In the genomic region with DNA sequence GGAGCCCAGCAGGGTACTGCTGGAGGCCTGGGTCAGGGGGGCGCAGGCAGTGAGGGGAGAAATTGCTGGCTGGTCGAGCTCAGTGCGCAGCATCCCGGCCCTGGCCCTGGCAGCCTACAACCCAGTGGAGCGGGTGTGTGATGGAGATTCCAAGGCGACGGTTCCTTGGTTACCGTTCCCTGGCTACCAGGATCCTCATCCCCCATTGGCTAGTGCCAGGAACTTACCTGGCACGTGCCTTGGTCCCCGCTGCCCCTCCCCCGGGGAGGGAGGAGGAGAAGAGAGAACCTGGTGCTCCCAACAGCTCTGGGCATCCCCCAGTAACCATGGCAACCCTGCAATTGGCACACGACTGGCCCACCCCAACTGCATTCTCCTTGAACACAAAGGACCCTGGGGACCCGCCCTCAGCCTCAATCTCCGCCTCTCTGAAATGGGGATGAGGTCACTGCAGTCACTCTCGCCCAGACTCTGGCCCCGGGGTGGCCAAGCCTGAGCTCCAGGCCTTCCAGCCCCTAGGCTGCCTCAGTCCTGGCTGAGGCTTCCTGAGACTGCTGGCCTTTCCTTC, we compare ENCODE assay signal across 14 cellular contexts. TPM values are rescaled to one million over a fixed set of nuclear protein-coding genes. Genes with fewer than 3 reads are reported as not detected.
DNase-seq lines count a peak whose midpoint lies in the region; ATAC-seq, FAIRE-seq and TF ChIP-seq lines count a peak whose summit lies in the region.
"Had no signal": no experiment of that assay in that cellular context is flagged by ENCODE, and none has a peak within 500 bp of the region (broad histone marks: within the 10 kb centered on the region; RNA-seq: fewer than 3 reads in every experiment).

No MANE protein-coding gene starts in this region.

- no peak for FAIRE-seq in HepG2 (lab: Jason Lieb, UNC)
- FAIRE-seq: GM12892, small intestine had no signal

- intact Hi-C loops in HepG2 (cut with micrococcal nuclease; ENCODE audit: unreplicated experiment) (no loop called here), aorta (cut with DNase I) (no loop called here)

- no peak for TF ChIP-seq RAD21 in HepG2 (CRISPR knock-in tag; IDR thresholded peaks at IDR 0.05)

- H3K79me2 ChIP-seq in HepG2 (ENCODE audit: insufficient read depth, low read length): peaks cover 3% of the 10 kb centered on the region

- H4K20me1 ChIP-seq in HepG2 (ENCODE audit: insufficient read depth, low read length): peaks cover 9% of the 10 kb centered on the region; the same call in 1 of the 2 replicates

- no peaks in the 10 kb centered on the region for H3K27me3 ChIP-seq in HepG2 (ENCODE audit: control insufficient read depth in 1 of 2, insufficient read depth in 2 of 2, low read length in 2 of 2)
- H3K27me3 ChIP-seq in aorta (ENCODE audit: control insufficient read depth in 1 of 2, insufficient read depth in 2 of 2, low read length in 1 of 2): no peaks in the 10 kb centered on the region
- H3K27me3 ChIP-seq: thyroid gland had no signal

- no TSS peak for BruUV-seq in HepG2 (replicated peaks; lab: Mats Ljungman, UMichigan)

- H3K9me3 Mint-ChIP-seq in activated naive CD8-positive, alpha-beta T cell treated with anti-CD3 and anti-CD28 coated beads for 36 hours: peaks cover 2% of the 10 kb centered on the region
- no peaks in the 10 kb centered on the region for H3K9me3 Mint-ChIP-seq in activated naive CD8-positive, alpha-beta T cell treated with anti-CD3 and anti-CD28 coated beads, Interleukin-2, amount 50 U/mL, for 24 hours

- TF ChIP-seq CTCF in HepG2 (CRISPR knock-in tag; IDR thresholded peaks at IDR 0.05): no peak

- H3K9ac ChIP-seq in HepG2 (ENCODE audit: insufficient read depth, low read depth, low read length): no peak overlapping the region

- no peaks in the 10 kb centered on the region for H3K9me3 ChIP-seq in HepG2 (ENCODE audit: low read length)
- H3K9me3 ChIP-seq in aorta (ENCODE audit: control insufficient read depth, low read length): no peaks in the 10 kb centered on the region
- H3K9me3 ChIP-seq: left lung, thyroid gland had no signal

- peaks cover 25% of the 10 kb centered on the region for H3K4me1 Mint-ChIP-seq in activated naive CD8-positive, alpha-beta T cell treated with anti-CD3 and anti-CD28 coated beads for 36 hours
- peaks cover 26% of the 10 kb centered on the region for H3K4me1 Mint-ChIP-seq in activated naive CD8-positive, alpha-beta T cell treated with anti-CD3 and anti-CD28 coated beads, Interleukin-2, amount 50 U/mL, for 24 hours

- H3K27ac ChIP-seq in HepG2 (ENCODE audit: extremely low read length, insufficient read depth, low read length) (no peak overlapping the region), aorta (ENCODE audit: low read depth in 1 of 2, low read length in 2 of 2) (peak overlapping the region in 1 of 2 donors; percentile 9)
- H3K27ac ChIP-seq: left lung had no signal

- ATAC-seq in activated naive CD8-positive, alpha-beta T cell treated with anti-CD3 and anti-CD28 coated beads, Interleukin-2, amount 50 U/mL, for 24 hours: no peak
- ATAC-seq in HepG2: no peak
- ATAC-seq in aorta (ENCODE audit: low FRiP score): peak; percentile 55
- ATAC-seq: left lung had no signal

- CTCF ChIA-PET in HepG2 (lab: Yijun Ruan, JAX; ENCODE audit: low intra/inter-chr PET ratio, low total read pairs): no interaction called here

- no peak overlapping the region for H3K27ac Mint-ChIP-seq in activated naive CD8-positive, alpha-beta T cell treated with anti-CD3 and anti-CD28 coated beads for 36 hours
- no peak overlapping the region for H3K27ac Mint-ChIP-seq in activated naive CD8-positive, alpha-beta T cell treated with anti-CD3 and anti-CD28 coated beads, Interleukin-2, amount 50 U/mL, for 24 hours

- no peak overlapping the region for H2AFZ ChIP-seq in HepG2 (ENCODE audit: low read length)

- peaks cover 41% of the 10 kb centered on the region for H3K36me3 Mint-ChIP-seq in activated naive CD8-positive, alpha-beta T cell treated with anti-CD3 and anti-CD28 coated beads for 36 hours
- peaks cover 27% of the 10 kb centered on the region for H3K36me3 Mint-ChIP-seq in activated naive CD8-positive, alpha-beta T cell treated with anti-CD3 and anti-CD28 coated beads, Interleukin-2, amount 50 U/mL, for 24 hours (ENCODE audit: low read depth)

- H3K36me3 ChIP-seq in HepG2 (replicated peaks in 1 of 2; ENCODE audit: control insufficient read depth in 1 of 2, insufficient read depth in 2 of 2, low read length in 2 of 2): peaks cover 3 to 16% of the 10 kb centered on the region in 2 experiments; a peak in 3 of 5 replicates
- H3K36me3 ChIP-seq in aorta (ENCODE audit: control insufficient read depth in 1 of 2, insufficient read depth in 2 of 2, low read length in 1 of 2): peaks cover 0 to 4% of the 10 kb centered on the region in 2 donors

- H3K4me1 ChIP-seq in HepG2 (ENCODE audit: insufficient read depth, low read length): peaks cover 21% of the 10 kb centered on the region
- no peaks in the 10 kb centered on the region for H3K4me1 ChIP-seq in aorta (ENCODE audit: control insufficient read depth in 1 of 2, insufficient read depth in 2 of 2, low read length in 2 of 2)

- DNase-seq in activated naive CD8-positive, alpha-beta T cell treated with anti-CD3 and anti-CD28 coated beads for 36 hours: no peak
- no peak for DNase-seq in activated naive CD8-positive, alpha-beta T cell treated with anti-CD3 and anti-CD28 coated beads, Interleukin-2, amount 50 U/mL, for 24 hours
- peak; percentile 41 to 68 for DNase-seq in cerebellar nuclear complex (lab: John Stamatoyannopoulos, UW)
- DNase-seq in HepG2 (ENCODE audit: low spot score): no peak
- DNase-seq in aorta: peak in 1 of 2 donors; percentile 83
- no peak for DNase-seq in stimulated activated CD4-positive, alpha-beta T cell treated with anti-CD3 and anti-CD28 coated beads, Interleukin-4, amount 100 ng/mL, for 24 hours
- no peak for DNase-seq in NCI-H2107 treated with DMSO at 0.1 percent for 48 hours (lab: John Stamatoyannopoulos, UW; ENCODE audit: unreplicated experiment)
- DNase-seq in 8988T: no peak
- DNase-seq: activated T-cell treated with anti-CD3 and anti-CD28 coated beads, Interleukin-2, amount 50 U/mL, for 48 hours; NCI-H446 treated with DMSO at 0.1 percent for 48 hours; small intestine; thyroid gland had no signal

- TF ChIP-seq POLR2A in HepG2 (IDR thresholded peaks at IDR 0.05; ENCODE audit: insufficient read depth in 1 of 2, low read depth in 2 of 2, low read length in 2 of 2): no peak

- TF ChIP-seq EP300 in HepG2 (IDR thresholded peaks at IDR 0.05; ENCODE audit: low read depth in 2 of 2, low read length in 2 of 2) (no peak), HepG2 (CRISPR knock-in tag; IDR thresholded peaks at IDR 0.05; ENCODE audit: borderline replicate concordance) (no peak)

- peak overlapping the region; percentile 18 for H3K4me3 Mint-ChIP-seq in activated naive CD8-positive, alpha-beta T cell treated with anti-CD3 and anti-CD28 coated beads for 36 hours
- no peak overlapping the region for H3K4me3 Mint-ChIP-seq in activated naive CD8-positive, alpha-beta T cell treated with anti-CD3 and anti-CD28 coated beads, Interleukin-2, amount 50 U/mL, for 24 hours

- WGBS in HepG2 (ENCODE audit: low lambda C conversion rate): 100% methylated on average over 1 of the region's 16 CpGs
- WGBS in aorta, 2 donors: 27 to 42% methylated on average over 16 of the region's 16 CpGs

- H3K4me2 ChIP-seq in HepG2 (ENCODE audit: low read depth, low read length): no peak overlapping the region

- in situ Hi-C loops in HepG2 (cut with HindIII; ENCODE audit: extremely low pct_ligation_motif_present, low pct_unique_long_range_greater_than_20kb): loop anchor here (25.0 kb wide), 1 partner anchor 357 kb away; no protein-coding TSS in a partner anchor

- no peaks in the 10 kb centered on the region for H3K27me3 Mint-ChIP-seq in activated naive CD8-positive, alpha-beta T cell treated with anti-CD3 and anti-CD28 coated beads for 36 hours
- H3K27me3 Mint-ChIP-seq in activated naive CD8-positive, alpha-beta T cell treated with anti-CD3 and anti-CD28 coated beads, Interleukin-2, amount 50 U/mL, for 24 hours: peaks cover 4% of the 10 kb centered on the region

- POLR2A ChIA-PET in HepG2 (lab: Yijun Ruan, JAX): no interaction called here

- no peak overlapping the region for H3K4me3 ChIP-seq in HepG2 (replicated peaks in 1 of 3; ENCODE audit: insufficient read depth in 1 of 3, low read depth in 2 of 3, low read length in 3 of 3)
- H3K4me3 ChIP-seq in aorta (ENCODE audit: low read length in 2 of 2): no peak overlapping the region
- H3K4me3 ChIP-seq: left lung, thyroid gland had no signal

RNA-seq across cellular contexts. Expression of a gene that starts 4.3 kb away (rescaled TPM):
- total RNA-seq in activated naive CD8-positive, alpha-beta T cell treated with anti-CD3 and anti-CD28 coated beads for 36 hours: 100 to 1,000 TPM; 100 to 106 TPM
- total RNA-seq in HepG2 (2016; rRNA removed; fragmentation: Illumina TruSeq; extraction: Trizol) (15.7 and 37.3 TPM in 2 replicates), aorta (100 to 1,000 TPM in 1 of 2 donors, 10 to 100 TPM in 1; 66.3 to 140 TPM)
- 6.9 and 9.3 TPM in 2 replicates for total RNA-seq in HepG2 (2016; cell fraction: cytosol; rRNA removed; fragmentation: Illumina TruSeq; extraction: Trizol; ENCODE audit: low read depth)
- total RNA-seq in HepG2 (2016; cell fraction: insoluble cytoplasmic fraction; rRNA removed; fragmentation: Illumina TruSeq; extraction: Trizol): 12.8 and 37.5 TPM in 2 replicates
- 12.9 and 15.2 TPM in 2 replicates for total RNA-seq in HepG2 (2016; cell fraction: membrane; rRNA removed; fragmentation: Illumina TruSeq; extraction: Trizol)
- total RNA-seq in HepG2 (2016; cell fraction: nucleus; rRNA removed; fragmentation: Illumina TruSeq; extraction: Trizol): 33.8 and 39.3 TPM in 2 replicates
- polyA plus RNA-seq in HepG2 (2011; rRNA removed) (27.0 and 30.9 TPM in 2 replicates), aorta (10 to 100 TPM; 23.7 to 68.9 TPM)
- polyA plus RNA-seq in HepG2 (2011; cell fraction: cytosol; rRNA removed): 14.1 and 18.1 TPM in 2 replicates
- polyA plus RNA-seq in HepG2 (2011; cell fraction: nucleus; rRNA removed): 167 and 276 TPM in 2 replicates
- polyA plus RNA-seq in HepG2 (2012): 16.5 and 21.1 TPM in 2 replicates
- 7.2 and 8.7 TPM in 2 replicates for polyA plus RNA-seq in HepG2 (2016; cell fraction: cytosol; fragmentation: Illumina TruSeq; extraction: Trizol; ENCODE audit: low read depth)
- 16.0 and 21.2 TPM in 2 replicates for polyA plus RNA-seq in HepG2 (2016; cell fraction: insoluble cytoplasmic fraction; fragmentation: Illumina TruSeq; extraction: Trizol; ENCODE audit: low read depth)
- 11.4 and 15.4 TPM in 2 replicates for polyA plus RNA-seq in HepG2 (2016; cell fraction: membrane; fragmentation: Illumina TruSeq; extraction: Trizol; ENCODE audit: low read depth)
- polyA plus RNA-seq in HepG2 (2016; cell fraction: nucleus; fragmentation: Illumina TruSeq; extraction: Trizol; ENCODE audit: insufficient read depth, low read depth): 72.9 and 77.5 TPM in 2 replicates
- 30.4 and 47.5 TPM in 2 replicates for polyA minus RNA-seq in HepG2 (2011; rRNA and poly(A)+ RNA removed; ENCODE audit: low replicate concordance)
- polyA minus RNA-seq in HepG2 (2011; cell fraction: cytosol; rRNA and poly(A)+ RNA removed): 13.2 and 16.4 TPM in 2 replicates
- polyA minus RNA-seq in HepG2 (2011; cell fraction: nucleus; rRNA and poly(A)+ RNA removed): 42.1 and 43.0 TPM in 2 replicates

RNA-seq across cellular contexts. Expression of a gene that starts 22.5 kb away (rescaled TPM):
- total RNA-seq in activated naive CD8-positive, alpha-beta T cell treated with anti-CD3 and anti-CD28 coated beads for 36 hours: 10 to 100 TPM; 21.5 to 21.8 TPM
- total RNA-seq in HepG2 (2016; rRNA removed; fragmentation: Illumina TruSeq; extraction: Trizol) (3.9 and 5.0 TPM in 2 replicates), aorta (1 to 10 TPM; 1.9 to 2.0 TPM)
- 16.0 and 17.8 TPM in 2 replicates for total RNA-seq in HepG2 (2016; cell fraction: cytosol; rRNA removed; fragmentation: Illumina TruSeq; extraction: Trizol; ENCODE audit: low read depth)
- 3.2 and 5.8 TPM in 2 replicates for total RNA-seq in HepG2 (2016; cell fraction: insoluble cytoplasmic fraction; rRNA removed; fragmentation: Illumina TruSeq; extraction: Trizol)
- total RNA-seq in HepG2 (2016; cell fraction: membrane; rRNA removed; fragmentation: Illumina TruSeq; extraction: Trizol): 13.3 and 19.1 TPM in 2 replicates
- total RNA-seq in HepG2 (2016; cell fraction: nucleus; rRNA removed; fragmentation: Illumina TruSeq; extraction: Trizol): 2.0 and 2.5 TPM in 2 replicates
- polyA plus RNA-seq in HepG2 (2011; rRNA removed) (4.8 and 6.7 TPM in 2 replicates), aorta (under 1 TPM in 1 of 2 donors, not detected in 1; 0.74 TPM)
- polyA plus RNA-seq in HepG2 (2011; cell fraction: cytosol; rRNA removed): 6.4 and 16.7 TPM in 2 replicates
- 14.7 and 21.3 TPM in 2 replicates for polyA plus RNA-seq in HepG2 (2011; cell fraction: nucleus; rRNA removed)
- 1.5 and 3.1 TPM in 2 replicates for polyA plus RNA-seq in HepG2 (2012)
- polyA plus RNA-seq in HepG2 (2016; cell fraction: cytosol; fragmentation: Illumina TruSeq; extraction: Trizol; ENCODE audit: low read depth): 20.2 and 21.6 TPM in 2 replicates
- polyA plus RNA-seq in HepG2 (2016; cell fraction: insoluble cytoplasmic fraction; fragmentation: Illumina TruSeq; extraction: Trizol; ENCODE audit: low read depth): 4.9 and 5.8 TPM in 2 replicates
- polyA plus RNA-seq in HepG2 (2016; cell fraction: membrane; fragmentation: Illumina TruSeq; extraction: Trizol; ENCODE audit: low read depth): 16.9 and 17.7 TPM in 2 replicates
- polyA plus RNA-seq in HepG2 (2016; cell fraction: nucleus; fragmentation: Illumina TruSeq; extraction: Trizol; ENCODE audit: insufficient read depth, low read depth): 5.8 and 6.9 TPM in 2 replicates
- 0.94 and 6.4 TPM in 2 replicates for polyA minus RNA-seq in HepG2 (2011; rRNA and poly(A)+ RNA removed; ENCODE audit: low replicate concordance)
- polyA minus RNA-seq in HepG2 (2011; cell fraction: cytosol; rRNA and poly(A)+ RNA removed): 3.2 and 5.0 TPM in 2 replicates
- polyA minus RNA-seq in HepG2 (2011; cell fraction: nucleus; rRNA and poly(A)+ RNA removed): 1.1 and 1.4 TPM in 2 replicates

RNA-seq across cellular contexts. Expression of a gene that starts 28.3 kb away (rescaled TPM):
- total RNA-seq in activated naive CD8-positive, alpha-beta T cell treated with anti-CD3 and anti-CD28 coated beads for 36 hours: 10 to 100 TPM; 38.5 to 41.9 TPM
- total RNA-seq in HepG2 (2016; rRNA removed; fragmentation: Illumina TruSeq; extraction: Trizol): 17.7 and 21.1 TPM in 2 replicates
- total RNA-seq in HepG2 (2016; cell fraction: cytosol; rRNA removed; fragmentation: Illumina TruSeq; extraction: Trizol; ENCODE audit: low read depth): 6.1 and 8.5 TPM in 2 replicates
- total RNA-seq in HepG2 (2016; cell fraction: insoluble cytoplasmic fraction; rRNA removed; fragmentation: Illumina TruSeq; extraction: Trizol): 14.8 and 20.5 TPM in 2 replicates
- 10.1 and 15.4 TPM in 2 replicates for total RNA-seq in HepG2 (2016; cell fraction: membrane; rRNA removed; fragmentation: Illumina TruSeq; extraction: Trizol)
- 15.8 and 17.5 TPM in 2 replicates for total RNA-seq in HepG2 (2016; cell fraction: nucleus; rRNA removed; fragmentation: Illumina TruSeq; extraction: Trizol)
- 31.3 and 38.4 TPM in 2 replicates for polyA plus RNA-seq in HepG2 (2011; rRNA removed)
- 16.0 and 26.2 TPM in 2 replicates for polyA plus RNA-seq in HepG2 (2011; cell fraction: cytosol; rRNA removed)
- 208 and 260 TPM in 2 replicates for polyA plus RNA-seq in HepG2 (2011; cell fraction: nucleus; rRNA removed)
- 13.5 and 20.9 TPM in 2 replicates for polyA plus RNA-seq in HepG2 (2012)
- 9.0 and 11.5 TPM in 2 replicates for polyA plus RNA-seq in HepG2 (2016; cell fraction: cytosol; fragmentation: Illumina TruSeq; extraction: Trizol; ENCODE audit: low read depth)
- 21.0 and 30.6 TPM in 2 replicates for polyA plus RNA-seq in HepG2 (2016; cell fraction: insoluble cytoplasmic fraction; fragmentation: Illumina TruSeq; extraction: Trizol; ENCODE audit: low read depth)
- 14.1 and 15.2 TPM in 2 replicates for polyA plus RNA-seq in HepG2 (2016; cell fraction: membrane; fragmentation: Illumina TruSeq; extraction: Trizol; ENCODE audit: low read depth)
- 62.3 and 63.3 TPM in 2 replicates for polyA plus RNA-seq in HepG2 (2016; cell fraction: nucleus; fragmentation: Illumina TruSeq; extraction: Trizol; ENCODE audit: insufficient read depth, low read depth)
- 26.3 and 38.9 TPM in 2 replicates for polyA minus RNA-seq in HepG2 (2011; rRNA and poly(A)+ RNA removed; ENCODE audit: low replicate concordance)
- polyA minus RNA-seq in HepG2 (2011; cell fraction: cytosol; rRNA and poly(A)+ RNA removed): 12.7 and 14.1 TPM in 2 replicates
- polyA minus RNA-seq in HepG2 (2011; cell fraction: nucleus; rRNA and poly(A)+ RNA removed): 49.5 and 52.4 TPM in 2 replicates
- 100 to 1,000 TPM; 510 to 729 TPM for total RNA-seq in aorta
- polyA plus RNA-seq in aorta: 1,000 to 10,000 TPM in 1 of 2 donors, 100 to 1,000 TPM in 1; 184 to 1,248 TPM

RNA-seq across cellular contexts. Expression of a gene that starts 40.5 kb away (rescaled TPM):
- total RNA-seq in activated naive CD8-positive, alpha-beta T cell treated with anti-CD3 and anti-CD28 coated beads for 36 hours: 1 to 10 TPM; 8.2 to 8.6 TPM
- total RNA-seq in HepG2 (2016; rRNA removed; fragmentation: Illumina TruSeq; extraction: Trizol): 0.48 and 1.4 TPM in 2 replicates
- total RNA-seq in HepG2 (2016; cell fraction: cytosol; rRNA removed; fragmentation: Illumina TruSeq; extraction: Trizol; ENCODE audit: low read depth): 0.44 and 0.51 TPM in 2 replicates
- 0.40 and 1.6 TPM in 2 replicates for total RNA-seq in HepG2 (2016; cell fraction: insoluble cytoplasmic fraction; rRNA removed; fragmentation: Illumina TruSeq; extraction: Trizol)
- total RNA-seq in HepG2 (2016; cell fraction: membrane; rRNA removed; fragmentation: Illumina TruSeq; extraction: Trizol): 0.43 and 0.52 TPM in 2 replicates
- total RNA-seq in HepG2 (2016; cell fraction: nucleus; rRNA removed; fragmentation: Illumina TruSeq; extraction: Trizol): 3.1 and 3.4 TPM in 2 replicates
- polyA plus RNA-seq in HepG2 (2011; rRNA removed): 1.5 and 1.7 TPM in 2 replicates
- polyA plus RNA-seq in HepG2 (2011; cell fraction: cytosol; rRNA removed): 0.45 and 0.52 TPM in 2 replicates
- polyA plus RNA-seq in HepG2 (2011; cell fraction: nucleus; rRNA removed): 11.5 and 16.7 TPM in 2 replicates
- polyA plus RNA-seq in HepG2 (2012): 0.60 and 1.5 TPM in 2 replicates
- 0.17 and 0.23 TPM in 2 replicates for polyA plus RNA-seq in HepG2 (2016; cell fraction: cytosol; fragmentation: Illumina TruSeq; extraction: Trizol; ENCODE audit: low read depth)
- polyA plus RNA-seq in HepG2 (2016; cell fraction: insoluble cytoplasmic fraction; fragmentation: Illumina TruSeq; extraction: Trizol; ENCODE audit: low read depth): 0.77 and 0.99 TPM in 2 replicates
- 0.26 and 0.50 TPM in 2 replicates for polyA plus RNA-seq in HepG2 (2016; cell fraction: membrane; fragmentation: Illumina TruSeq; extraction: Trizol; ENCODE audit: low read depth)
- polyA plus RNA-seq in HepG2 (2016; cell fraction: nucleus; fragmentation: Illumina TruSeq; extraction: Trizol; ENCODE audit: insufficient read depth, low read depth): 7.2 and 8.3 TPM in 2 replicates
- polyA minus RNA-seq in HepG2 (2011; rRNA and poly(A)+ RNA removed; ENCODE audit: low replicate concordance): 3.4 and 4.3 TPM in 2 replicates
- not detected in 2 replicates for polyA minus RNA-seq in HepG2 (2011; cell fraction: cytosol; rRNA and poly(A)+ RNA removed)
- 4.4 and 4.8 TPM in 2 replicates for polyA minus RNA-seq in HepG2 (2011; cell fraction: nucleus; rRNA and poly(A)+ RNA removed)
- total RNA-seq in aorta: 10 to 100 TPM; 15.0 to 21.6 TPM
- 1 to 10 TPM; 2.7 to 4.4 TPM for polyA plus RNA-seq in aorta

RNA-seq across cellular contexts. Expression of a gene that starts 42.7 kb away (rescaled TPM):
- total RNA-seq in activated naive CD8-positive, alpha-beta T cell treated with anti-CD3 and anti-CD28 coated beads for 36 hours: 100 to 1,000 TPM; 113 to 115 TPM
- total RNA-seq in HepG2 (2016; rRNA removed; fragmentation: Illumina TruSeq; extraction: Trizol): 16.1 and 19.9 TPM in 2 replicates
- total RNA-seq in HepG2 (2016; cell fraction: cytosol; rRNA removed; fragmentation: Illumina TruSeq; extraction: Trizol; ENCODE audit: low read depth): 21.2 and 25.1 TPM in 2 replicates
- 15.7 and 20.8 TPM in 2 replicates for total RNA-seq in HepG2 (2016; cell fraction: insoluble cytoplasmic fraction; rRNA removed; fragmentation: Illumina TruSeq; extraction: Trizol)
- 43.3 and 44.5 TPM in 2 replicates for total RNA-seq in HepG2 (2016; cell fraction: membrane; rRNA removed; fragmentation: Illumina TruSeq; extraction: Trizol)
- total RNA-seq in HepG2 (2016; cell fraction: nucleus; rRNA removed; fragmentation: Illumina TruSeq; extraction: Trizol): 15.6 TPM in 2 replicates
- 13.2 and 17.4 TPM in 2 replicates for polyA plus RNA-seq in HepG2 (2011; rRNA removed)
- 16.2 and 19.6 TPM in 2 replicates for polyA plus RNA-seq in HepG2 (2011; cell fraction: cytosol; rRNA removed)
- 21.6 and 24.6 TPM in 2 replicates for polyA plus RNA-seq in HepG2 (2011; cell fraction: nucleus; rRNA removed)
- polyA plus RNA-seq in HepG2 (2012): 16.7 and 17.5 TPM in 2 replicates
- 36.3 and 37.2 TPM in 2 replicates for polyA plus RNA-seq in HepG2 (2016; cell fraction: cytosol; fragmentation: Illumina TruSeq; extraction: Trizol; ENCODE audit: low read depth)
- 20.6 and 21.6 TPM in 2 replicates for polyA plus RNA-seq in HepG2 (2016; cell fraction: insoluble cytoplasmic fraction; fragmentation: Illumina TruSeq; extraction: Trizol; ENCODE audit: low read depth)
- 45.6 and 48.4 TPM in 2 replicates for polyA plus RNA-seq in HepG2 (2016; cell fraction: membrane; fragmentation: Illumina TruSeq; extraction: Trizol; ENCODE audit: low read depth)
- polyA plus RNA-seq in HepG2 (2016; cell fraction: nucleus; fragmentation: Illumina TruSeq; extraction: Trizol; ENCODE audit: insufficient read depth, low read depth): 22.8 and 26.4 TPM in 2 replicates
- 11.2 and 22.9 TPM in 2 replicates for polyA minus RNA-seq in HepG2 (2011; rRNA and poly(A)+ RNA removed; ENCODE audit: low replicate concordance)
- polyA minus RNA-seq in HepG2 (2011; cell fraction: cytosol; rRNA and poly(A)+ RNA removed): 13.6 and 15.1 TPM in 2 replicates
- polyA minus RNA-seq in HepG2 (2011; cell fraction: nucleus; rRNA and poly(A)+ RNA removed): 19.2 and 24.9 TPM in 2 replicates
- 10 to 100 TPM; 26.8 to 27.6 TPM for total RNA-seq in aorta
- polyA plus RNA-seq in aorta: 10 to 100 TPM; 13.0 to 14.1 TPM

Comparison
In these comparisons a context has a peak if more than half of its experiments do, and no peak if none do; other contexts are left out.
1. DNase-seq: peak in cerebellar nuclear complex (2 of 2); none in activated naive CD8-positive, alpha-beta T cell treated with anti-CD3 and anti-CD28 coated beads for 36 hours (single experiment), activated naive CD8-positive, alpha-beta T cell treated with anti-CD3 and anti-CD28 coated beads, Interleukin-2, amount 50 U/mL, for 24 hours (single experiment), HepG2 (single experiment), stimulated activated CD4-positive, alpha-beta T cell treated with anti-CD3 and anti-CD28 coated beads, Interleukin-4, amount 100 ng/mL, for 24 hours (single experiment), NCI-H2107 treated with DMSO at 0.1 percent for 48 hours (single experiment) and 8988T (single experiment).
2. RNA of a gene that starts 28.3 kb away (total RNA-seq): 510 to 729 TPM in aorta; 38.5 to 41.9 TPM in activated naive CD8-positive, alpha-beta T cell treated with anti-CD3 and anti-CD28 coated beads for 36 hours and 6.1 to 21.1 TPM in HepG2; every median in the first group is over 10 times any median in the second.